In the genomic region with DNA sequence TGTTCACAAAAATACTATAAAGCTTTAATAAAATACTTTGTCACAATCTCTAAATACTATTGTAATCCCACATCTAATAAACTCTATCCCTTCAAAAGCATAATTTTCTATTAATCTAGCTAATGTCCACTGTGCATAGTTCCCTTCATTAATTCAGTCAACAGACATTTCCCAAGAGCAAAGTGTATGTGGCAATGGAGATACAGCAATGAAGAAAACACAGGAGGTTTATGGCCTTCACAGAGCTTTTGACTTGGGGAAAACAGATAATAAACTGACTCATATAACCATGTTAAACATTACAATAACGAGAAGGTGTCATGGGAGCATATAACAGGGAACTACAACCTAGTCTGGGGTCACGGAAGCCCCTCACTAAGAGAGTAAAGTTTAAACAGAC, we compare ENCODE assay signal across 32 cellular contexts.
"Had no signal": no experiment of that assay in that cellular context is flagged by ENCODE, and none has a peak within 500 bp of the region (broad histone marks: within the 10 kb centered on the region; RNA-seq: fewer than 3 reads in every experiment).

No MANE protein-coding gene starts in this region.

- H3K4me1 Mint-ChIP-seq: activated B cell treated with CpG ODN at 0.5 μM for 24 hours; activated naive CD8-positive, alpha-beta T cell treated with anti-CD3 and anti-CD28 coated beads, Interleukin-2, amount 50 U/mL, for 24 hours had no signal

- H3K4me3 Mint-ChIP-seq: activated B cell treated with CpG ODN at 0.5 μM for 24 hours; activated CD4-positive, alpha-beta memory T cell treated with anti-CD3 and anti-CD28 coated beads for 36 hours; activated naive CD4-positive, alpha-beta T cell treated with anti-CD3 and anti-CD28 coated beads for 36 hours; activated naive CD8-positive, alpha-beta T cell; activated naive CD8-positive, alpha-beta T cell treated with anti-CD3 and anti-CD28 coated beads, Interleukin-2, amount 50 U/mL, for 24 hours; activated T-cell treated with anti-CD3 and anti-CD28 coated beads, Interleukin-2, amount 50 U/mL, for 4 hours; activated T-helper 1 cell treated with anti-CD3 and anti-CD28 coated beads, Interleukin-12 subunit alpha, Interleukin-12 subunit beta, Interleukin-2, Interleukin-4 antibody, amounts not matched to agents 30 ng/mL and 10 ng/mL and 1 ng/mL, durations not matched to agents 14 hours and 24 hours and 36 hours had no signal

- H3K9me3 Mint-ChIP-seq: activated B cell treated with CpG ODN at 0.5 μM for 24 hours; activated CD4-positive, alpha-beta memory T cell treated with anti-CD3 and anti-CD28 coated beads for 36 hours; activated naive CD4-positive, alpha-beta T cell treated with anti-CD3 and anti-CD28 coated beads for 36 hours; activated naive CD8-positive, alpha-beta T cell treated with anti-CD3 and anti-CD28 coated beads, Interleukin-2, amount 50 U/mL, for 24 hours; activated T-cell treated with anti-CD3 and anti-CD28 coated beads, Interleukin-2, amount 50 U/mL, for 4 hours; activated T-helper 1 cell treated with anti-CD3 and anti-CD28 coated beads, Interleukin-12 subunit alpha, Interleukin-12 subunit beta, Interleukin-2, Interleukin-4 antibody, amounts not matched to agents 30 ng/mL and 10 ng/mL and 1 ng/mL, durations not matched to agents 14 hours and 24 hours and 36 hours had no signal

- H3K27ac ChIP-seq: VCaP had no signal

- H3K36me3 Mint-ChIP-seq: activated CD4-positive, alpha-beta memory T cell treated with anti-CD3 and anti-CD28 coated beads for 36 hours; activated naive CD8-positive, alpha-beta T cell had no signal

- H3K27ac Mint-ChIP-seq: activated B cell treated with CpG ODN at 0.5 μM for 24 hours; activated CD4-positive, alpha-beta memory T cell treated with anti-CD3 and anti-CD28 coated beads for 36 hours; activated naive CD4-positive, alpha-beta T cell treated with anti-CD3 and anti-CD28 coated beads for 36 hours; activated naive CD8-positive, alpha-beta T cell; activated naive CD8-positive, alpha-beta T cell treated with anti-CD3 and anti-CD28 coated beads, Interleukin-2, amount 50 U/mL, for 24 hours; activated T-helper 1 cell treated with anti-CD3 and anti-CD28 coated beads, Interleukin-12 subunit alpha, Interleukin-12 subunit beta, Interleukin-2, Interleukin-4 antibody, amounts not matched to agents 30 ng/mL and 10 ng/mL and 1 ng/mL, durations not matched to agents 14 hours and 24 hours and 36 hours had no signal

- ATAC-seq: activated naive CD8-positive, alpha-beta T cell treated with anti-CD3 and anti-CD28 coated beads, Interleukin-2, amount 50 U/mL, for 24 hours; activated T-cell treated with anti-CD3 and anti-CD28 coated beads, Interleukin-2, amount 50 U/mL, for 4 hours had no signal

- H3K27me3 Mint-ChIP-seq: activated naive CD8-positive, alpha-beta T cell had no signal

- DNase-seq: activated B cell treated with CpG ODN at 0.5 μM for 24 hours; activated CD4-positive, alpha-beta memory T cell treated with anti-CD3 and anti-CD28 coated beads for 36 hours; activated CD4-positive, alpha-beta T cell treated with anti-CD3 and anti-CD28 coated beads for 4 hours; activated CD4-positive, alpha-beta T cell treated with anti-CD3 and anti-CD28 coated beads, Interleukin-2, amount 50 U/mL, for 1 hour; activated CD4-positive, CD25-positive, alpha-beta regulatory T cell treated with anti-CD3 and anti-CD28 coated beads, Interleukin-2, amount 50 U/mL, for 72 hours; activated CD8-positive, alpha-beta memory T cell treated with anti-CD3 and anti-CD28 coated beads, Interleukin-2, amount 50 U/mL, for 4 hours; activated gamma-delta T cell treated with Interleukin-2 at 50 U/mL for 16 hours; activated naive CD4-positive, alpha-beta T cell treated with anti-CD3 and anti-CD28 coated beads for 36 hours; activated naive CD8-positive, alpha-beta T cell treated with anti-CD3 and anti-CD28 coated beads, Interleukin-2, amount 50 U/mL, for 24 hours; activated T-cell treated with anti-CD3 and anti-CD28 coated beads for 4 hours; activated T-cell treated with anti-CD3 and anti-CD28 coated beads, Interleukin-2, amount 50 U/mL, for 4 hours; amniotic stem cell; aorta; Karpas-422; KBM-7; NCI-H1105; NCI-H1436; NCI-H1694; NCI-H1930; NCI-H2081 treated with DMSO at 0.1 percent for 48 hours; NCI-H345; NCI-H524 treated with DMSO at 0.1 percent for 48 hours; NCI-H748 treated with DMSO at 0.1 percent for 48 hours; NK-92 treated with Interleukin-12 subunit alpha and Interleukin-12 subunit beta, amount 100 ng/mL, for 24 hours; Right ventricle myocardium superior; SW 1271; T-helper 1 cell; T-helper 2 cell; T-helper 9 cell had no signal
